ENCODE assay signal across 20 cellular contexts in the genomic region with DNA sequence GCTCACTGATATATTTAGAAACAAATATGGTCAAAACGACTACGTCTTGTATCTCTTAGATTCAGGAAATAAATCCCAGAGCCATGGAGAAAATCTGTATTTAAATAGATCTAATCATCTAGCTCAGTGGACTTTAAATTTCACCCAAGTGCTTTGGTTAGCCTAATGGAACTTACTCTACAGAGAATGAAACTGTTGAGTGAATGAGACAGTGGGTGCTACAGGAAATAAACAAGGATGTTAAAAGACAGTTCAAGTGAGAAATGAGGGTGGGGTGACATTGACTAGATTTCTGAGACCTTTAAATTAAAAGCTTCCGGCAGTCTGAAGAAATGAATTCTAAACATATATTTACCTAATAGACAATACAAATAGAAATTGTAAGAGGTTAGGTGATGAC.
"Had no signal": no experiment of that assay in that cellular context is flagged by ENCODE, and none has a peak within 500 bp of the region (broad histone marks: within the 10 kb centered on the region; RNA-seq: fewer than 3 reads in every experiment).

No MANE protein-coding gene starts in this region.

- H3K9me3 ChIP-seq: MG63, SJCRH30 had no signal

- H3K36me3 ChIP-seq: MG63, SJCRH30 had no signal

- H3K27ac Mint-ChIP-seq: T-helper 17 cell had no signal

- H3K27me3 Mint-ChIP-seq: T-helper 17 cell had no signal

- H3K4me3 Mint-ChIP-seq: T-helper 17 cell had no signal

- DNase-seq: KBM-7, MG63, NCI-H1092, NCI-H1105 treated with DMSO at 0.1 percent for 48 hours, NCI-H1417 treated with DMSO at 0.1 percent for 48 hours, NCI-H146, NCI-H1694 treated with DMSO at 0.1 percent for 48 hours, NCI-H1930, NCI-H2081, NCI-H2107, NCI-H2227 treated with DMSO at 0.1 percent for 48 hours, NCI-H526, NCI-H774, SHP77 treated with DMSO at 0.1 percent for 48 hours, SJCRH30, T-helper 1 cell, T-helper 17 cell had no signal

- H3K27ac ChIP-seq: RWPE1, SJCRH30 had no signal

- H3K4me3 ChIP-seq: MG63, SJCRH30 had no signal

- ATAC-seq: Panc1, SK-N-SH treated with all-trans-retinoic acid at 6 μM for 48 hours, T-helper 17 cell had no signal

- H3K4me1 Mint-ChIP-seq: T-helper 17 cell had no signal

- H3K4me1 ChIP-seq: SJCRH30 had no signal

- H3K27me3 ChIP-seq: MG63, SJCRH30 had no signal
